In the genomic region with DNA sequence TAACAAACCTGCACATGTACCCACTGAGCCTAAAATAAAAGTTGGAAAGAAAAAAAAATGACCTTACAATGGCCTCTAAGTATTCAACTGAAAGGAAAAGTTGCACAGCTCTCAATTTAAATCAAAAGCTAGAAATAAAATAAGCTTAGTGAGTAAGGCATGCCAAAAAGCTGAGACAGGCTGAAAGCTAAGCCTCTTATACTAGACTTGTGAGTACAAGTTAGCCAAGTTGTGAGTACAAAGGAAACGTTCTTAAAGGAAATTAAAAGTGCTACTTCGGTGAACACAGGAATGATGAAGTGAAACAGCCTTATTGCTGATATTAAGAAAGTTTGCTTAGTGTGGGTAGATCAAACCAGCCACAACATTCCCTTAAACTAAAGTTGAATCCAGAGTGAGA, we compare ENCODE assay signal across 16 cellular contexts.
"Had no signal": no experiment of that assay in that cellular context is flagged by ENCODE, and none has a peak within 500 bp of the region (broad histone marks: within the 10 kb centered on the region; RNA-seq: fewer than 3 reads in every experiment).

No MANE protein-coding gene starts in this region.

- H3K27ac Mint-ChIP-seq: activated CD8-positive, alpha-beta memory T cell treated with anti-CD3 and anti-CD28 coated beads, Interleukin-2, amount 10 ng/mL, durations not matched to agents 7 days and 5 days; natural killer cell treated with Interleukin-12 subunit alpha and Interleukin-12 subunit beta and Interleukin-15 and Interleukin-18, amount 100 ng/mL, for 72 hours; stimulated activated naive CD8-positive, alpha-beta T cell treated with anti-CD3 and anti-CD28 coated beads, Interleukin-15, Interleukin-2, amounts not matched to agents 100 ng/mL and 50 ng/mL, for 24 hours; T-helper 2 cell treated with Interferon-gamma antibody and Interleukin-4, amounts not matched to agents 5 μg/mL and 100 μg/mL, for 36 hours had no signal

- H3K27me3 ChIP-seq: ascending aorta, testis had no signal

- H3K27me3 Mint-ChIP-seq: activated CD8-positive, alpha-beta memory T cell treated with anti-CD3 and anti-CD28 coated beads, Interleukin-2, amount 10 ng/mL, durations not matched to agents 7 days and 5 days; natural killer cell treated with Interleukin-12 subunit alpha and Interleukin-12 subunit beta and Interleukin-15 and Interleukin-18, amount 100 ng/mL, for 72 hours; stimulated activated naive CD8-positive, alpha-beta T cell treated with anti-CD3 and anti-CD28 coated beads, Interleukin-15, Interleukin-2, amounts not matched to agents 100 ng/mL and 50 ng/mL, for 24 hours had no signal

- H3K9me3 ChIP-seq: ascending aorta, testis had no signal

- H3K9me3 Mint-ChIP-seq: stimulated activated naive CD8-positive, alpha-beta T cell treated with anti-CD3 and anti-CD28 coated beads, Interleukin-15, Interleukin-2, amounts not matched to agents 100 ng/mL and 50 ng/mL, for 24 hours had no signal

- H3K4me1 Mint-ChIP-seq: activated CD8-positive, alpha-beta memory T cell treated with anti-CD3 and anti-CD28 coated beads, Interleukin-2, amount 10 ng/mL, durations not matched to agents 7 days and 5 days had no signal

- H3K4me1 ChIP-seq: ascending aorta, testis had no signal

- H3K4me3 Mint-ChIP-seq: activated CD8-positive, alpha-beta memory T cell treated with anti-CD3 and anti-CD28 coated beads, Interleukin-2, amount 10 ng/mL, durations not matched to agents 7 days and 5 days; activated T-cell treated with anti-CD3 and anti-CD28 coated beads, Interleukin-2, amount 50 U/mL, for 4 hours; natural killer cell treated with Interleukin-12 subunit alpha and Interleukin-12 subunit beta and Interleukin-15 and Interleukin-18, amount 100 ng/mL, for 72 hours; stimulated activated naive CD8-positive, alpha-beta T cell treated with anti-CD3 and anti-CD28 coated beads, Interleukin-15, Interleukin-2, amounts not matched to agents 100 ng/mL and 50 ng/mL, for 24 hours; T-helper 2 cell treated with Interferon-gamma antibody and Interleukin-4, amounts not matched to agents 5 μg/mL and 100 μg/mL, for 36 hours had no signal

- H3K36me3 ChIP-seq: ascending aorta had no signal

- H3K4me3 ChIP-seq: ascending aorta, coronary artery, testis had no signal

- DNase-seq: activated CD4-positive, alpha-beta T cell treated with anti-CD3 and anti-CD28 coated beads, Interleukin-2, amount 50 U/mL, for 4 hours; activated CD8-positive, alpha-beta memory T cell treated with anti-CD3 and anti-CD28 coated beads, Interleukin-2, amount 10 ng/mL, durations not matched to agents 7 days and 5 days; activated T-cell treated with anti-CD3 and anti-CD28 coated beads, Interleukin-2, amount 50 U/mL, for 4 hours; central memory CD4-positive, alpha-beta T cell; effector CD4-positive, alpha-beta T cell; hypothalamus; stimulated activated CD4-positive, alpha-beta T cell treated with anti-CD3 and anti-CD28 coated beads, Interleukin-15, amount 100 ng/mL, for 24 hours; stimulated activated CD4-positive, alpha-beta T cell treated with anti-CD3 and anti-CD28 coated beads, Interleukin-4, amount 100 ng/mL, for 24 hours; SW 1271; testis had no signal

- ATAC-seq: activated CD4-positive, CD25-positive, alpha-beta regulatory T cell treated with anti-CD3 and anti-CD28 coated beads, Interleukin-2, amount 50 U/mL, for 24 hours; activated CD8-positive, alpha-beta memory T cell treated with anti-CD3 and anti-CD28 coated beads, Interleukin-2, amount 10 ng/mL, durations not matched to agents 7 days and 5 days; activated T-cell treated with anti-CD3 and anti-CD28 coated beads, Interleukin-2, amount 50 U/mL, for 4 hours; natural killer cell treated with Interleukin-12 subunit alpha and Interleukin-12 subunit beta and Interleukin-15 and Interleukin-18, amount 100 ng/mL, for 72 hours had no signal

- H3K36me3 Mint-ChIP-seq: activated CD8-positive, alpha-beta memory T cell treated with anti-CD3 and anti-CD28 coated beads, Interleukin-2, amount 10 ng/mL, durations not matched to agents 7 days and 5 days; natural killer cell treated with Interleukin-12 subunit alpha and Interleukin-12 subunit beta and Interleukin-15 and Interleukin-18, amount 100 ng/mL, for 72 hours had no signal

- H3K27ac ChIP-seq: ascending aorta, coronary artery, testis had no signal
